17 cellular contexts compared by ENCODE assay signal in the genomic region with DNA sequence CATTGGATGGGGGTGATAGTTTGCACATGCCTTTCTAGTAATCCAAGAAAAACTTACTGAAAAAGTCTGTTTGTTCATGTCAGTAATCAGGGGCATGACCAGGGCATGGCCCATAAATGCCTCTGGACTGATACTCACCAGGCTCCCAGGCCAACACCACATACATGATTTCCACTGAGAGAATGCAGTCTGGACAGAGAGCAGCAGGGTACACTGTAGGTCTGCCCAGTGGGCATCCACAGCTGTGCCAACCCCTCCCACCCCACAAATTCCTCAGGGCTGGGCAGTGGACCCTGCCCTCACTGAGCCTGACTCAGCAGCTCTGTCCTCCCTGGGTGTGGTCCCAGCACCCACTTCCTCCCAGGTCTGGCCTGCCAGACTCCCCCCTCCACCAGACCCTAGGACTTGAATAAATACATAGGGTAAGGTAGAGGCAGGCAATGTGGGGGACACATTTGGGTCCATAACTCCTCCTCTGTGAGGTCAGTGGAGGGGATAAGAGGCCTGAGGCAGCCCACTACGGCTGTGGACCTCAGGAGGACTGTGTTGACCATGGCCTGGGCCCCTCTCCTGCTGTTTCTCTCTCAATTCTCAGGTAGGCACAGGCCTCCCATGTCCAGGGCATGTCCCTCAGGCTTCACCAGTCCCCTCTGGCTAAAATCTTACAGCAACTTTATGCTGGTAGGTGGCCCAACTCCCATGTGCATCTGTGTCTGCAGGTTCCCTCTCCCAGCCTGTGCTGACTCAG.
DNase-seq lines count a peak whose midpoint lies in the region; ATAC-seq and TF ChIP-seq lines count a peak whose summit lies in the region.
"Had no signal": no experiment of that assay in that cellular context is flagged by ENCODE, and none has a peak within 500 bp of the region (broad histone marks: within the 10 kb centered on the region; RNA-seq: fewer than 3 reads in every experiment).

No MANE protein-coding gene starts in this region.

- peak; percentile 38 for DNase-seq in HT1080 (ENCODE audit: low read depth)
- DNase-seq in kidney tubule cell (ENCODE audit: low spot score) = peak; percentile 57
- peak; percentile 56 for DNase-seq in spleen
- no peak for DNase-seq in effector CD4-positive, alpha-beta T cell
- DNase-seq in HK-2 (ENCODE audit: unreplicated experiment) = no peak
- DNase-seq in GDM1 (lab: John Stamatoyannopoulos, UW) = no peak
- no peak for DNase-seq in lower leg skin (ENCODE audit: low spot score in 2 of 2)
- DNase-seq: activated naive CD4-positive, alpha-beta T cell; brain microvascular endothelial cell; GOT3; left ventricle myocardium superior; naive thymus-derived CD8-positive, alpha-beta T cell; NCI-H2081; NCI-H526 had no signal

- H3K36me3 ChIP-seq in spleen = no peaks in the 10 kb centered on the region
- H3K36me3 ChIP-seq: BLaER1 treated with 17β-estradiol and CSF1 and Interleukin-3, amounts not matched to agents 10 nM and 100 nM; brain microvascular endothelial cell; suprapubic skin had no signal

- H3K9me3 Mint-ChIP-seq in activated T-helper 17 cell treated with anti-CD3 and anti-CD28 coated beads, Interleukin-2, amount 50 U/mL, for 72 hours = no peaks in the 10 kb centered on the region
- H3K9me3 Mint-ChIP-seq: naive thymus-derived CD8-positive, alpha-beta T cell had no signal

- H3K27ac Mint-ChIP-seq in activated T-helper 17 cell treated with anti-CD3 and anti-CD28 coated beads, Interleukin-2, amount 50 U/mL, for 72 hours = peak overlapping the region; percentile 53

- H3K9me3 ChIP-seq in spleen = no peaks in the 10 kb centered on the region
- H3K9me3 ChIP-seq: BLaER1 treated with 17β-estradiol and CSF1 and Interleukin-3, amounts not matched to agents 10 nM and 100 nM; suprapubic skin had no signal

- H3K4me1 Mint-ChIP-seq in activated T-helper 17 cell treated with anti-CD3 and anti-CD28 coated beads, Interleukin-2, amount 50 U/mL, for 72 hours = no peaks in the 10 kb centered on the region

- TF ChIP-seq POLR2A in spleen (IDR thresholded peaks at IDR 0.05) = no peak
- TF ChIP-seq POLR2A in lower leg skin (IDR thresholded peaks at IDR 0.05) = no peak

- H3K4me3 ChIP-seq in spleen (no peak overlapping the region), lower leg skin (ENCODE audit: low read depth, poor library complexity, severe bottlenecking) (no peak overlapping the region)
- H3K4me3 ChIP-seq: BLaER1 treated with 17β-estradiol and CSF1 and Interleukin-3, amounts not matched to agents 10 nM and 100 nM; suprapubic skin had no signal

- TF ChIP-seq CTCF in spleen (IDR thresholded peaks at IDR 0.05 in 8 of 11, conservative IDR thresholded peaks at IDR 0.05 in 3 of 11) = no peak
- TF ChIP-seq CTCF in lower leg skin (IDR thresholded peaks at IDR 0.05) = no peak

- no peak overlapping the region for H3K4me3 Mint-ChIP-seq in activated T-helper 17 cell treated with anti-CD3 and anti-CD28 coated beads, Interleukin-2, amount 50 U/mL, for 72 hours
- H3K4me3 Mint-ChIP-seq: naive thymus-derived CD8-positive, alpha-beta T cell had no signal

- 0 to 43% (median 0%) methylated on average over 1 of the region's 1 CpG for WGBS in spleen, 5 donors
- 13 to 20% methylated on average over 1 of the region's 1 CpG for WGBS in lower leg skin, 2 donors

- peaks cover 0 to 9% (median 0%) of the 10 kb centered on the region in 7 donors for H3K27me3 ChIP-seq in spleen (replicated peaks in 1 of 7)
- H3K27me3 ChIP-seq: BLaER1 treated with 17β-estradiol and CSF1 and Interleukin-3, amounts not matched to agents 10 nM and 100 nM had no signal

- peaks cover 29% of the 10 kb centered on the region for H3K27me3 Mint-ChIP-seq in activated T-helper 17 cell treated with anti-CD3 and anti-CD28 coated beads, Interleukin-2, amount 50 U/mL, for 72 hours

- no peaks in the 10 kb centered on the region for H3K4me1 ChIP-seq in spleen
- H3K4me1 ChIP-seq: suprapubic skin had no signal

- no peaks in the 10 kb centered on the region for H3K36me3 Mint-ChIP-seq in activated T-helper 17 cell treated with anti-CD3 and anti-CD28 coated beads, Interleukin-2, amount 50 U/mL, for 72 hours (ENCODE audit: low read depth)
- H3K36me3 Mint-ChIP-seq: naive thymus-derived CD8-positive, alpha-beta T cell had no signal

- intact Hi-C loops in spleen (cut with DNase I; ENCODE audit: low total_unique reads) = no loop called here
- intact Hi-C loops in lower leg skin (cut with DNase I; ENCODE audit: low total_unique reads) = no loop called here

- no peak for ATAC-seq in activated T-helper 17 cell treated with anti-CD3 and anti-CD28 coated beads, Interleukin-2, amount 50 U/mL, for 72 hours (replicated peaks)
- ATAC-seq: left ventricle myocardium superior; naive thymus-derived CD8-positive, alpha-beta T cell had no signal

- no peak overlapping the region for H3K27ac ChIP-seq in spleen
- H3K27ac ChIP-seq: brain microvascular endothelial cell, suprapubic skin had no signal

Comparison
In these comparisons a context has a peak if more than half of its experiments do, and no peak if none do; other contexts are left out.
1. DNase-seq: peak in HT1080 (single experiment), kidney tubule cell (single experiment) and spleen (single experiment); none in effector CD4-positive, alpha-beta T cell (single experiment), HK-2 (single experiment), GDM1 (single experiment) and lower leg skin (0 of 2).